ENCODE assay signal across 1 cellular context in the genomic region with DNA sequence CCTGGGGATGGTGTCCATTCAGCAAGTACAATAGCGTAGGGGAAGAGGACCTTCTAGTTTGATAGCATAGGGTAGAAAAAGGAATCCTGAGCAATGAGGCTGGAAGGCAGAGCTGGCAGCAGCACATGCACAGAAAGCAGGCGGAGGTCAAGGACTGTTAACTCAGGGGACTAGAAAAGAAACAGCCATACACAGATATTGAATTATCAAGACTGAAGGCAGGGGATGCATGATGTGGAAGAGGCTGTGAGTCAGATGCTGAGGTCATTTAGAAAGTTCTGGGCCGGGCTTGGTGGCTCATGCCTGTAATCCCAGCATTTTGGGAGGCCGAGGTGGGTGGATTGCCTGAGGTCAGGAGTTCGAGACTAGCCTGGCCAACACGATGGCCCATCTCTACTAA.
TF ChIP-seq lines count a peak whose summit lies in the region.

No MANE protein-coding gene starts in this region.

TF ChIP-seq in SK-N-SH treated with all-trans-retinoic acid at 6 μM for 48 hours, 23 proteins besides CTCF, POLR2A, EP300 and RAD21 (continued from another document):
- TF ChIP-seq, protein P1, sequence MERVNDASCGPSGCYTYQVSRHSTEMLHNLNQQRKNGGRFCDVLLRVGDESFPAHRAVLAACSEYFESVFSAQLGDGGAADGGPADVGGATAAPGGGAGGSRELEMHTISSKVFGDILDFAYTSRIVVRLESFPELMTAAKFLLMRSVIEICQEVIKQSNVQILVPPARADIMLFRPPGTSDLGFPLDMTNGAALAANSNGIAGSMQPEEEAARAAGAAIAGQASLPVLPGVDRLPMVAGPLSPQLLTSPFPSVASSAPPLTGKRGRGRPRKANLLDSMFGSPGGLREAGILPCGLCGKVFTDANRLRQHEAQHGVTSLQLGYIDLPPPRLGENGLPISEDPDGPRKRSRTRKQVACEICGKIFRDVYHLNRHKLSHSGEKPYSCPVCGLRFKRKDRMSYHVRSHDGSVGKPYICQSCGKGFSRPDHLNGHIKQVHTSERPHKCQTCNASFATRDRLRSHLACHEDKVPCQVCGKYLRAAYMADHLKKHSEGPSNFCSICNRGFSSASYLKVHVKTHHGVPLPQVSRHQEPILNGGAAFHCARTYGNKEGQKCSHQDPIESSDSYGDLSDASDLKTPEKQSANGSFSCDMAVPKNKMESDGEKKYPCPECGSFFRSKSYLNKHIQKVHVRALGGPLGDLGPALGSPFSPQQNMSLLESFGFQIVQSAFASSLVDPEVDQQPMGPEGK (CRISPR knock-in tag; IDR thresholded peaks at IDR 0.05; ENCODE audit: borderline replicate concordance) = no peak
- no peak for TF ChIP-seq ZFP30 (CRISPR knock-in tag; IDR thresholded peaks at IDR 0.05)
